12 cellular contexts compared by ENCODE assay signal in the genomic region with DNA sequence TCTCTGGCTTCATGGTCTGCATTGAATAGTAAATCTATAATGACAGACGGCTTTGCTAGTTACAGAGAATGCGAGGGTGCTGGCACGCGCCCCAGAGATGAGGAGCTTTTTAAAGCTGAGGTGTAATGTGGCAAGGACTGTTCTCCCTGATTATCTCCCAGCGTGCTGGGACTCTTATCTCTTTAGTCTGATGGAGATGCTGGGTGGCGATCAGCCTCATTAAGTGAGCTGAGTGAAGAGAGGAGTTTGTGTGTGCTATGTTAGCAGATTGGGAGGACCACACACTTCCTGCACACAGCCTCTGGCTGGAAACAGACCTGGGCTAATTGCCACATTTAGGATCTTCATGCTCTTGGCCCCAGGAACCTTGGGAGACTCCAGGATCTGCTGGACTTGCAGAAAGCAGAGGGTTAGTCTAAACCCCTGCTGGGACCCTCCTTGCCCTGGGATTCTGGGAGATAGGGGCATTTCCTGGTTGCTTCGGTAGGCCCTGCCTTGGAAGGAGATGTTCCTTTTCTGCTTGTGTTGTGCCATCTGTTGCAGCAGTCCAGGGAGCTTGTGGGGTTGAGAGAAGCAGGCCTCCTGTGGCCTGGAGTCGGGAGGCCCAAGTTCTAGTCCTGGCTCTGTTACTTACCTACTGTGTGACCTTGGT. TPM values are rescaled to one million over a fixed set of nuclear protein-coding genes. Genes with fewer than 3 reads are reported as not detected.
DNase-seq lines count a peak whose midpoint lies in the region; ATAC-seq and TF ChIP-seq lines count a peak whose summit lies in the region.
"Had no signal": no experiment of that assay in that cellular context is flagged by ENCODE, and none has a peak within 500 bp of the region (broad histone marks: within the 10 kb centered on the region; RNA-seq: fewer than 3 reads in every experiment).

No MANE protein-coding gene starts in this region.

- peak overlapping the region; percentile 38 for H3K27ac Mint-ChIP-seq in stimulated activated memory B cell treated with anti-CD40 and anti-IgM and Interleukin-4, amounts not matched to agents 10 μg/mL and 1 μg/mL and 100 μg/mL, for 72 hours
- no peak overlapping the region for H3K27ac Mint-ChIP-seq in mesothelial cell of epicardium

- no peaks in the 10 kb centered on the region for H3K36me3 Mint-ChIP-seq in stimulated activated memory B cell treated with anti-CD40 and anti-IgM and Interleukin-4, amounts not matched to agents 10 μg/mL and 1 μg/mL and 100 μg/mL, for 72 hours
- no peaks in the 10 kb centered on the region for H3K36me3 Mint-ChIP-seq in mesothelial cell of epicardium

- H3K4me1 Mint-ChIP-seq in stimulated activated memory B cell treated with anti-CD40 and anti-IgM and Interleukin-4, amounts not matched to agents 10 μg/mL and 1 μg/mL and 100 μg/mL, for 72 hours, result peaks cover 37% of the 10 kb centered on the region
- H3K4me1 Mint-ChIP-seq in mesothelial cell of epicardium, result peaks cover 41% of the 10 kb centered on the region

- ATAC-seq in stimulated activated memory B cell treated with anti-CD40 and anti-IgM and Interleukin-4, amounts not matched to agents 10 μg/mL and 1 μg/mL and 100 μg/mL, for 72 hours, result no peak
- ATAC-seq: activated CD4-positive, CD25-positive, alpha-beta regulatory T cell treated with anti-CD3 and anti-CD28 coated beads, Interleukin-2, amount 50 U/mL, for 24 hours had no signal

- H3K4me3 ChIP-seq in coronary artery, result no peak overlapping the region

- peak; percentile 23 to 58 for DNase-seq in NCI-H2081 (lab: John Stamatoyannopoulos, UW)
- no peak for DNase-seq in NCI-H2081 treated with DMSO at 0.1 percent for 48 hours (lab: John Stamatoyannopoulos, UW)
- DNase-seq in NCI-H1105 (lab: John Stamatoyannopoulos, UW), result peak; percentile 44
- no peak for DNase-seq in coronary artery (ENCODE audit: low spot score)
- DNase-seq in posterior vena cava (ENCODE audit: low spot score), result no peak
- DNase-seq in NCI-H748 (lab: John Stamatoyannopoulos, UW; ENCODE audit: unreplicated experiment), result no peak
- DNase-seq in mesothelial cell of epicardium (ENCODE audit: low spot score in 2 of 2, unreplicated experiment in 2 of 2), result no peak
- DNase-seq: brain microvascular endothelial cell, NCI-H1417 had no signal

- peak overlapping the region; percentile 5 for H3K27ac ChIP-seq in coronary artery
- H3K27ac ChIP-seq: 22Rv1, brain microvascular endothelial cell had no signal

- no peaks in the 10 kb centered on the region for H3K27me3 Mint-ChIP-seq in stimulated activated memory B cell treated with anti-CD40 and anti-IgM and Interleukin-4, amounts not matched to agents 10 μg/mL and 1 μg/mL and 100 μg/mL, for 72 hours
- H3K27me3 Mint-ChIP-seq in mesothelial cell of epicardium (ENCODE audit: low read depth), result no peaks in the 10 kb centered on the region

- intact Hi-C loops in posterior vena cava (cut with DNase I), result no loop called here

- no peak overlapping the region for H3K4me3 Mint-ChIP-seq in stimulated activated memory B cell treated with anti-CD40 and anti-IgM and Interleukin-4, amounts not matched to agents 10 μg/mL and 1 μg/mL and 100 μg/mL, for 72 hours
- no peak overlapping the region for H3K4me3 Mint-ChIP-seq in mesothelial cell of epicardium

- H3K9me3 Mint-ChIP-seq in stimulated activated memory B cell treated with anti-CD40 and anti-IgM and Interleukin-4, amounts not matched to agents 10 μg/mL and 1 μg/mL and 100 μg/mL, for 72 hours, result no peaks in the 10 kb centered on the region
- H3K9me3 Mint-ChIP-seq in mesothelial cell of epicardium, result no peaks in the 10 kb centered on the region

- TF ChIP-seq CTCF in coronary artery (IDR thresholded peaks at IDR 0.05), result no peak
- no peak for TF ChIP-seq CTCF in mesothelial cell of epicardium (IDR thresholded peaks at IDR 0.05; ENCODE audit: unreplicated experiment)

RNA-seq across cellular contexts. Expression of gene PDIA5, which starts 15.0 kb away (rescaled TPM):
- total RNA-seq in posterior vena cava (10 to 100 TPM; 29.5 to 29.6 TPM), mesothelial cell of epicardium (18.0 to 20.1 TPM (median 19.1 TPM) in 3 replicates)

RNA-seq across cellular contexts. Expression of gene SEMA5B, which starts 54.3 kb away (rescaled TPM):
- 1 to 10 TPM in 1 of 2 donors, under 1 TPM in 1; 0.93 to 1.3 TPM for total RNA-seq in posterior vena cava
- 0.20 to 0.51 TPM (median 0.27 TPM) in 3 replicates for total RNA-seq in mesothelial cell of epicardium

Comparison
In these comparisons a context has a peak if more than half of its experiments do, and no peak if none do; other contexts are left out.
1. DNase-seq: peak in NCI-H2081 (2 of 2) and NCI-H1105 (single experiment); none in NCI-H2081 treated with DMSO at 0.1 percent for 48 hours (single experiment), coronary artery (single experiment), posterior vena cava (single experiment), NCI-H748 (single experiment) and mesothelial cell of epicardium (0 of 2).